In genomic region chr3:106643684-106644161, GRCh38 we compare ENCODE assay signal across 25 cellular contexts.
"Had no signal": no experiment of that assay in that cellular context is flagged by ENCODE, and none has a peak within 500 bp of the region (broad histone marks: within the 10 kb centered on the region; RNA-seq: fewer than 3 reads in every experiment).

No MANE protein-coding gene starts in this region.

- H3K4me2 ChIP-seq: SK-N-SH had no signal

- H3K27me3 ChIP-seq: SJCRH30 had no signal

- H3K4me1 ChIP-seq: SJCRH30 had no signal

- H3K4me3 ChIP-seq: SJCRH30 had no signal

- H3K9me2 ChIP-seq: SK-N-SH had no signal

- ATAC-seq: activated CD4-positive, CD25-positive, alpha-beta regulatory T cell treated with anti-CD3 and anti-CD28 coated beads, Interleukin-2, amount 50 U/mL, for 24 hours; activated CD8-positive, alpha-beta T cell treated with anti-CD3 and anti-CD28 coated beads for 36 hours; activated T-cell treated with anti-CD3 and anti-CD28 coated beads, Interleukin-2, amount 50 U/mL, for 72 hours; Panc1; Right ventricle myocardium inferior had no signal

- DNase-seq: activated CD4-positive, alpha-beta T cell treated with anti-CD3 and anti-CD28 coated beads for 4 hours; activated CD8-positive, alpha-beta memory T cell treated with anti-CD3 and anti-CD28 coated beads, Interleukin-2, amount 50 U/mL, for 4 hours; activated CD8-positive, alpha-beta T cell treated with anti-CD3 and anti-CD28 coated beads for 36 hours; activated naive CD4-positive, alpha-beta T cell; activated T-cell treated with anti-CD3 and anti-CD28 coated beads, Interleukin-2, amount 50 U/mL, for 72 hours; KG1; NCI-H1092; NCI-H1436; NCI-H1694 treated with DMSO at 0.1 percent for 48 hours; NCI-H2029 treated with DMSO at 0.1 percent for 48 hours; NCI-H345; NCI-H510A; NCI-H526 treated with DMSO at 0.1 percent for 48 hours; NCI-H82; RPMI8226; SJCRH30; SK-N-SH; T-helper 1 cell; WERI-Rb-1 had no signal

- H3K4me1 Mint-ChIP-seq: activated naive CD4-positive, alpha-beta T cell treated with anti-CD3 and anti-CD28 coated beads, Interleukin-2, amount 50 U/mL, for 24 hours had no signal

- H3K27ac ChIP-seq: SJCRH30, WERI-Rb-1 had no signal

- H3K36me3 ChIP-seq: SJCRH30, WERI-Rb-1 had no signal

- H3K36me3 Mint-ChIP-seq: activated naive CD4-positive, alpha-beta T cell treated with anti-CD3 and anti-CD28 coated beads, Interleukin-2, amount 50 U/mL, for 24 hours; IgD-negative memory B cell had no signal

- H3K4me3 Mint-ChIP-seq: activated CD8-positive, alpha-beta T cell treated with anti-CD3 and anti-CD28 coated beads for 36 hours; activated naive CD4-positive, alpha-beta T cell treated with anti-CD3 and anti-CD28 coated beads, Interleukin-2, amount 50 U/mL, for 24 hours; activated T-cell treated with anti-CD3 and anti-CD28 coated beads, Interleukin-2, amount 50 U/mL, for 72 hours; IgD-negative memory B cell had no signal

- H3K9me3 ChIP-seq: SJCRH30, SK-N-SH had no signal

- H3K27ac Mint-ChIP-seq: activated CD8-positive, alpha-beta T cell treated with anti-CD3 and anti-CD28 coated beads for 36 hours; activated naive CD4-positive, alpha-beta T cell treated with anti-CD3 and anti-CD28 coated beads, Interleukin-2, amount 50 U/mL, for 24 hours; activated T-cell treated with anti-CD3 and anti-CD28 coated beads, Interleukin-2, amount 50 U/mL, for 72 hours; activated T-helper 2 cell treated with anti-CD3 and anti-CD28 coated beads, Interferon-gamma antibody, Interleukin-2, Interleukin-4, amounts not matched to agents 10 μg/mL and 5 μg/mL and 100 μg/mL, durations not matched to agents 14 hours and 24 hours and 36 hours; IgD-negative memory B cell had no signal

- H3K9me3 Mint-ChIP-seq: activated CD8-positive, alpha-beta T cell treated with anti-CD3 and anti-CD28 coated beads for 36 hours; activated naive CD4-positive, alpha-beta T cell treated with anti-CD3 and anti-CD28 coated beads, Interleukin-2, amount 50 U/mL, for 24 hours; activated T-cell treated with anti-CD3 and anti-CD28 coated beads, Interleukin-2, amount 50 U/mL, for 72 hours; activated T-helper 2 cell treated with anti-CD3 and anti-CD28 coated beads, Interferon-gamma antibody, Interleukin-2, Interleukin-4, amounts not matched to agents 10 μg/mL and 5 μg/mL and 100 μg/mL, durations not matched to agents 14 hours and 24 hours and 36 hours had no signal
